In the genomic region with DNA sequence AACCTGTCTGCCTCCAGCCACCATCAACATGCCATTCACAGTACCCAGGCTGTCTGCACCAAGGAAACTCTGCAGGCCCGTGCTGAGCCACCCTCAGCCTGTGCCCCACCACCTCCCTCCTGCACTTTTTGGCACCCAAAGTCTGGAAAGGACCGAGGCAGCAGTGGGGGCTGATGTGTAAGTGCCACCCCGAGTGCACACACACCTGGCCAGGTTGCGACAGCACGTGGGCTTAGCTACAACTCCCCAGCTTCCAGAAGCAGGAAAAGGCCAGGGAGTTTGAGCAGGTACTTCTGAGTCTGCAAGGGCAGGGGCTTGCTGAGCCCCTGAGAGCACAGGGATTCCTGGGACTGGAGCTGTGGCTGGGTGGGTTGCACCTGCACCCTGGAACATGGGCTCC, we compare ENCODE assay signal across 1 cellular context.
A peak's percentile ranks its signal among the peaks of the same experiment; 100 is the strongest.
TF ChIP-seq lines count a peak whose summit lies in the region.

No MANE protein-coding gene starts in this region.

TF ChIP-seq in HepG2, 621 proteins besides CTCF, POLR2A, EP300 and RAD21 (continued from another document):
- TF ChIP-seq, protein P1, sequence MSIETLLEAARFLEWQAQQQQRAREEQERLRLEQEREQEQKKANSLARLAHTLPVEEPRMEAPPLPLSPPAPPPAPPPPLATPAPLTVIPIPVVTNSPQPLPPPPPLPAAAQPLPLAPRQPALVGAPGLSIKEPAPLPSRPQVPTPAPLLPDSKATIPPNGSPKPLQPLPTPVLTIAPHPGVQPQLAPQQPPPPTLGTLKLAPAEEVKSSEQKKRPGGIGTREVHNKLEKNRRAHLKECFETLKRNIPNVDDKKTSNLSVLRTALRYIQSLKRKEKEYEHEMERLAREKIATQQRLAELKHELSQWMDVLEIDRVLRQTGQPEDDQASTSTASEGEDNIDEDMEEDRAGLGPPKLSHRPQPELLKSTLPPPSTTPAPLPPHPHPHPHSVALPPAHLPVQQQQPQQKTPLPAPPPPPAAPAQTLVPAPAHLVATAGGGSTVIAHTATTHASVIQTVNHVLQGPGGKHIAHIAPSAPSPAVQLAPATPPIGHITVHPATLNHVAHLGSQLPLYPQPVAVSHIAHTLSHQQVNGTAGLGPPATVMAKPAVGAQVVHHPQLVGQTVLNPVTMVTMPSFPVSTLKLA (IDR thresholded peaks at IDR 0.05), result peak; percentile 57
- TF ChIP-seq, protein P2, sequence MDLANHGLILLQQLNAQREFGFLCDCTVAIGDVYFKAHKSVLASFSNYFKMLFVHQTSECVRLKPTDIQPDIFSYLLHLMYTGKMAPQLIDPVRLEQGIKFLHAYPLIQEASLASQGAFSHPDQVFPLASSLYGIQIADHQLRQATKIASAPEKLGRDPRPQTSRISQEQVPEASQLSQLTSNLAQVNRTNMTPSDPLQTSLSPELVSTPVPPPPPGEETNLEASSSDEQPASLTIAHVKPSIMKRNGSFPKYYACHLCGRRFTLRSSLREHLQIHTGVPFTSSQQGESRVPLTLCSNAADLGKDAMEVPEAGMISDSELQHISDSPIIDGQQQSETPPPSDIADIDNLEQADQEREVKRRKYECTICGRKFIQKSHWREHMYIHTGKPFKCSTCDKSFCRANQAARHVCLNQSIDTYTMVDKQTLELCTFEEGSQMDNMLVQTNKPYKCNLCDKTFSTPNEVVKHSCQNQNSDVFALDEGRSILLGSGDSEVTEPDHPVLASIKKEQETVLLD (CRISPR knock-in tag; IDR thresholded peaks at IDR 0.05; ENCODE audit: low read depth), result no peak
